Comparison of ENCODE assay signal across 34 cellular contexts in genomic region chr7:128039487-128040099, GRCh38. TPM values are rescaled to one million over a fixed set of nuclear protein-coding genes. Genes with fewer than 3 reads are reported as not detected.
DNase-seq lines count a peak whose midpoint lies in the region; ATAC-seq and TF ChIP-seq lines count a peak whose summit lies in the region.
"Had no signal": no experiment of that assay in that cellular context is flagged by ENCODE, and none has a peak within 500 bp of the region (broad histone marks: within the 10 kb centered on the region; RNA-seq: fewer than 3 reads in every experiment).

No MANE protein-coding gene starts in this region.

- WGBS in hepatocyte (ENCODE audit: low lambda C conversion rate, missing lambda C conversion rate): 69% methylated on average over 7 of the region's 7 CpGs
- 91% methylated on average over 7 of the region's 7 CpGs for WGBS in smooth muscle cell (ENCODE audit: low lambda C conversion rate)

- H3K27ac ChIP-seq in hepatocyte: no peak overlapping the region
- H3K27ac ChIP-seq in smooth muscle cell (ENCODE audit: low read depth): no peak overlapping the region
- H3K27ac ChIP-seq: PC-9, SJCRH30 had no signal

- H3K4me1 ChIP-seq in hepatocyte (ENCODE audit: insufficient read depth) (peaks cover 9% of the 10 kb centered on the region), smooth muscle cell (ENCODE audit: low read depth) (no peaks in the 10 kb centered on the region)
- H3K4me1 ChIP-seq: SJCRH30 had no signal

- no peaks in the 10 kb centered on the region for H3K9me2 ChIP-seq in hepatocyte (replicated peaks; ENCODE audit: insufficient read depth)

- H3K4me2 ChIP-seq in hepatocyte: peak overlapping the region; percentile 41
- H3K4me2 ChIP-seq in smooth muscle cell: no peak overlapping the region
- H3K4me2 ChIP-seq: PC-9 had no signal

- H2AFZ ChIP-seq in hepatocyte: no peak overlapping the region
- H2AFZ ChIP-seq in smooth muscle cell (ENCODE audit: low read depth): no peak overlapping the region
- H2AFZ ChIP-seq: PC-9 had no signal

- no peaks in the 10 kb centered on the region for H3F3A ChIP-seq in smooth muscle cell (ENCODE audit: low read depth)

- H3K27me3 ChIP-seq in hepatocyte (no peaks in the 10 kb centered on the region), smooth muscle cell (ENCODE audit: low read depth) (no peaks in the 10 kb centered on the region)
- H3K27me3 ChIP-seq: BE2C, SJCRH30 had no signal

- H3K79me2 ChIP-seq in hepatocyte (peaks cover 19% of the 10 kb centered on the region), smooth muscle cell (ENCODE audit: low read depth) (no peaks in the 10 kb centered on the region)

- peaks cover 15% of the 10 kb centered on the region for H4K20me1 ChIP-seq in hepatocyte (ENCODE audit: insufficient read depth, poor library complexity, severe bottlenecking)
- H4K20me1 ChIP-seq in smooth muscle cell (ENCODE audit: low read depth): peaks cover 98% of the 10 kb centered on the region

- H3K4me3 ChIP-seq in hepatocyte (no peak overlapping the region), smooth muscle cell (no peak overlapping the region)
- H3K4me3 ChIP-seq: GM12878, K562, PC-9, SJCRH30 had no signal

- DNase-seq in NCI-H1417 (lab: John Stamatoyannopoulos, UW) (peak in 2 of 3 experiments; percentile 41 to 81), NCI-H1417 treated with DMSO at 0.1 percent for 48 hours (lab: John Stamatoyannopoulos, UW) (no peak), NCI-H2227 treated with DMSO at 0.1 percent for 48 hours (lab: John Stamatoyannopoulos, UW) (peak; percentile 52), hepatocyte (ENCODE audit: low spot score) (no peak), smooth muscle cell (lab: John Stamatoyannopoulos, UW; ENCODE audit: unreplicated experiment) (no peak)
- DNase-seq: 8988T; ACHN; BE2C; CD8-positive, alpha-beta memory T cell; DMS 273 treated with DMSO at 0.1 percent for 48 hours; DMS79; EL; GDM1; GOT3; HCEC 1CT; NCI-H1436; NCI-H187; NCI-H2107; NCI-H226; NCI-H510A treated with DMSO at 0.1 percent for 48 hours; NCI-H748 treated with DMSO at 0.1 percent for 48 hours; NK-92 treated with Interleukin-12 subunit alpha and Interleukin-12 subunit beta, amount 100 ng/mL, for 24 hours; PC-9; SJCRH30 had no signal

- no peak for ATAC-seq in GM21423 (IDR thresholded peaks at IDR 0.05; ENCODE audit: unreplicated experiment)
- no peak for ATAC-seq in HG03469 (IDR thresholded peaks at IDR 0.05; ENCODE audit: unreplicated experiment)
- ATAC-seq: GM12878, HepG2, K562, Right ventricle myocardium inferior, SK-N-SH treated with all-trans-retinoic acid at 6 μM for 48 hours had no signal

- TF ChIP-seq CTCF in hepatocyte (IDR thresholded peaks at IDR 0.05; ENCODE audit: poor library complexity): no peak
- TF ChIP-seq CTCF in smooth muscle cell (IDR thresholded peaks at IDR 0.05; ENCODE audit: borderline replicate concordance, insufficient read depth, poor library complexity, severe bottlenecking): no peak

- H3K36me3 ChIP-seq in hepatocyte (replicated peaks; ENCODE audit: insufficient read depth, low read depth) (no peaks in the 10 kb centered on the region), smooth muscle cell (ENCODE audit: low read depth) (no peaks in the 10 kb centered on the region)
- H3K36me3 ChIP-seq: BE2C had no signal

- H3K9me3 ChIP-seq in hepatocyte (ENCODE audit: low read depth) (no peaks in the 10 kb centered on the region), smooth muscle cell (replicated peaks; ENCODE audit: low read depth) (no peaks in the 10 kb centered on the region)
- H3K9me3 ChIP-seq: BE2C, SJCRH30 had no signal

- H3K9ac ChIP-seq in smooth muscle cell (ENCODE audit: low read depth): no peak overlapping the region

RNA-seq across cellular contexts. Expression of gene LRRC4, which starts 8.4 kb away (rescaled TPM):
- 15.1 TPM in 2 replicates for total RNA-seq in hepatocyte
- 3.5 and 3.9 TPM in 2 replicates for polyA plus RNA-seq in hepatocyte
- not detected in 2 replicates for total RNA-seq in smooth muscle cell
- polyA plus RNA-seq in smooth muscle cell: 0.25 TPM in 1 of 2 replicates, not detected in the other
- total RNA-seq: HepG2, HT1080, K562, MCF 10A, RPMI7951 had no signal
- polyA plus RNA-seq: CD8-positive, alpha-beta memory T cell; HepG2 had no signal

Comparison
In these comparisons a context has a peak if more than half of its experiments do, and no peak if none do; other contexts are left out.
1. DNase-seq: peak in NCI-H1417 (2 of 3) and NCI-H2227 treated with DMSO at 0.1 percent for 48 hours (single experiment); none in NCI-H1417 treated with DMSO at 0.1 percent for 48 hours (single experiment), hepatocyte (single experiment) and smooth muscle cell (single experiment).
2. RNA of gene LRRC4, which starts 8.4 kb away (total RNA-seq): 15.1 TPM in hepatocyte; not detected in smooth muscle cell; every median in the first group is over 10 times any median in the second.